19 cellular contexts compared by ENCODE assay signal in genomic region chr7:40644454-40645188, GRCh38.
DNase-seq lines count a peak whose midpoint lies in the region; ATAC-seq and TF ChIP-seq lines count a peak whose summit lies in the region.
"Had no signal": no experiment of that assay in that cellular context is flagged by ENCODE, and none has a peak within 500 bp of the region (broad histone marks: within the 10 kb centered on the region; RNA-seq: fewer than 3 reads in every experiment).

No MANE protein-coding gene starts in this region.

- TF ChIP-seq POLR2A in erythroblast (IDR thresholded peaks at IDR 0.05; ENCODE audit: low read length), result no peak

- H3K27me3 Mint-ChIP-seq in activated CD8-positive, alpha-beta T cell treated with anti-CD3 and anti-CD28 coated beads, Interleukin-2, amount 10 ng/mL, durations not matched to agents 7 days and 5 days (ENCODE audit: low read depth), result peaks cover 4% of the 10 kb centered on the region
- H3K27me3 Mint-ChIP-seq: activated T-helper 17 cell treated with anti-CD3 and anti-CD28 coated beads, Interleukin-2, amount 50 U/mL, for 72 hours had no signal

- no peaks in the 10 kb centered on the region for H3K36me3 Mint-ChIP-seq in activated naive CD4-positive, alpha-beta T cell treated with anti-CD3 and anti-CD28 coated beads, Interleukin-2, amount 50 U/mL, for 72 hours
- H3K36me3 Mint-ChIP-seq in activated CD8-positive, alpha-beta T cell treated with anti-CD3 and anti-CD28 coated beads, Interleukin-2, amount 10 ng/mL, durations not matched to agents 7 days and 5 days (ENCODE audit: low read depth), result no peaks in the 10 kb centered on the region

- H3K27ac Mint-ChIP-seq in activated naive CD4-positive, alpha-beta T cell treated with anti-CD3 and anti-CD28 coated beads, Interleukin-2, amount 50 U/mL, for 72 hours, result no peak overlapping the region
- no peak overlapping the region for H3K27ac Mint-ChIP-seq in activated CD8-positive, alpha-beta T cell treated with anti-CD3 and anti-CD28 coated beads, Interleukin-2, amount 10 ng/mL, durations not matched to agents 7 days and 5 days
- H3K27ac Mint-ChIP-seq: activated T-helper 17 cell treated with anti-CD3 and anti-CD28 coated beads, Interleukin-2, amount 50 U/mL, for 72 hours; B cell; T-helper 2 cell treated with Interferon-gamma antibody and Interleukin-4, amounts not matched to agents 5 μg/mL and 100 μg/mL, for 36 hours had no signal

- ATAC-seq in activated naive CD4-positive, alpha-beta T cell treated with anti-CD3 and anti-CD28 coated beads, Interleukin-2, amount 50 U/mL, for 72 hours, result peak; percentile 76 to 82
- peak; percentile 57 for ATAC-seq in activated CD8-positive, alpha-beta T cell treated with anti-CD3 and anti-CD28 coated beads, Interleukin-2, amount 10 ng/mL, durations not matched to agents 7 days and 5 days
- ATAC-seq: activated T-helper 17 cell treated with anti-CD3 and anti-CD28 coated beads, Interleukin-2, amount 50 U/mL, for 72 hours; esophagus mucosa had no signal

- peak in 1 of 2 donors; percentile 4 for DNase-seq in activated naive CD4-positive, alpha-beta T cell treated with anti-CD3 and anti-CD28 coated beads, Interleukin-2, amount 50 U/mL, for 72 hours (ENCODE audit: low spot score in 2 of 2)
- DNase-seq in activated naive CD4-positive, alpha-beta T cell treated with anti-CD3 and anti-CD28 coated beads, Interleukin-2, amount 50 U/mL, for 16 hours, result no peak
- DNase-seq in NCI-H510A treated with DMSO at 0.1 percent for 48 hours (lab: John Stamatoyannopoulos, UW), result peak; percentile 39
- peak; percentile 52 for DNase-seq in activated CD8-positive, alpha-beta T cell treated with anti-CD3 and anti-CD28 coated beads, Interleukin-2, amount 10 ng/mL, durations not matched to agents 7 days and 5 days
- peak; percentile 23 for DNase-seq in stimulated activated CD8-positive, alpha-beta memory T cell treated with anti-CD3 and anti-CD28 coated beads, Interleukin-4, amount 100 ng/mL, for 48 hours
- no peak for DNase-seq in NCI-H2196 treated with DMSO at 0.1 percent for 48 hours (lab: John Stamatoyannopoulos, UW; ENCODE audit: unreplicated experiment)
- DNase-seq in NAMALWA (ENCODE audit: low spot score), result no peak
- no peak for DNase-seq in erythroblast (lab: John Stamatoyannopoulos, UW)
- DNase-seq: activated CD4-positive, alpha-beta T cell treated with anti-CD3 and anti-CD28 coated beads for 4 hours; DMS79; KG1; mesenchymal stem cell; NCI-H1436; thyroid gland had no signal

- POLR2A ChIA-PET in activated CD8-positive, alpha-beta T cell treated with anti-CD3 and anti-CD28 coated beads, Interleukin-2, amount 10 ng/mL, durations not matched to agents 7 days and 5 days (lab: Charles Lee), result no interaction called here

- no peak overlapping the region for H3K4me3 Mint-ChIP-seq in activated CD8-positive, alpha-beta T cell treated with anti-CD3 and anti-CD28 coated beads, Interleukin-2, amount 10 ng/mL, durations not matched to agents 7 days and 5 days
- H3K4me3 Mint-ChIP-seq: activated T-helper 17 cell treated with anti-CD3 and anti-CD28 coated beads, Interleukin-2, amount 50 U/mL, for 72 hours; B cell; neural crest cell; T-helper 2 cell treated with Interferon-gamma antibody and Interleukin-4, amounts not matched to agents 5 μg/mL and 100 μg/mL, for 36 hours had no signal

- CTCF ChIA-PET in activated CD8-positive, alpha-beta T cell treated with anti-CD3 and anti-CD28 coated beads, Interleukin-2, amount 10 ng/mL, durations not matched to agents 7 days and 5 days (lab: Charles Lee), result no interaction called here

- H3K9me3 Mint-ChIP-seq in activated naive CD4-positive, alpha-beta T cell treated with anti-CD3 and anti-CD28 coated beads, Interleukin-2, amount 50 U/mL, for 72 hours, result no peaks in the 10 kb centered on the region
- no peaks in the 10 kb centered on the region for H3K9me3 Mint-ChIP-seq in activated CD8-positive, alpha-beta T cell treated with anti-CD3 and anti-CD28 coated beads, Interleukin-2, amount 10 ng/mL, durations not matched to agents 7 days and 5 days (ENCODE audit: insufficient read depth)
- H3K9me3 Mint-ChIP-seq: neural crest cell; T-helper 2 cell treated with Interferon-gamma antibody and Interleukin-4, amounts not matched to agents 5 μg/mL and 100 μg/mL, for 36 hours had no signal

- H3K4me1 Mint-ChIP-seq in activated CD8-positive, alpha-beta T cell treated with anti-CD3 and anti-CD28 coated beads, Interleukin-2, amount 10 ng/mL, durations not matched to agents 7 days and 5 days (ENCODE audit: low read depth), result peaks cover 14% of the 10 kb centered on the region
- H3K4me1 Mint-ChIP-seq: activated T-helper 17 cell treated with anti-CD3 and anti-CD28 coated beads, Interleukin-2, amount 50 U/mL, for 72 hours; neural crest cell had no signal

Comparison
In these comparisons a context has a peak if more than half of its experiments do, and no peak if none do; other contexts are left out.
1. DNase-seq: peak in NCI-H510A treated with DMSO at 0.1 percent for 48 hours (single experiment), activated CD8-positive, alpha-beta T cell treated with anti-CD3 and anti-CD28 coated beads, Interleukin-2, amount 10 ng/mL, durations not matched to agents 7 days and 5 days (single experiment) and stimulated activated CD8-positive, alpha-beta memory T cell treated with anti-CD3 and anti-CD28 coated beads, Interleukin-4, amount 100 ng/mL, for 48 hours (single experiment); none in activated naive CD4-positive, alpha-beta T cell treated with anti-CD3 and anti-CD28 coated beads, Interleukin-2, amount 50 U/mL, for 16 hours (single experiment), NCI-H2196 treated with DMSO at 0.1 percent for 48 hours (single experiment), NAMALWA (single experiment) and erythroblast (0 of 2).